Comparison of ENCODE assay signal across 8 cellular contexts in genomic region chr10:115093776-115094361, GRCh38. TPM values are rescaled to one million over a fixed set of nuclear protein-coding genes. Genes with fewer than 3 reads are reported as not detected.
A peak's percentile ranks its signal among the peaks of the same experiment; 100 is the strongest.
DNase-seq lines count a peak whose midpoint lies in the region; ATAC-seq, FAIRE-seq and TF ChIP-seq lines count a peak whose summit lies in the region.

No MANE protein-coding gene starts in this region.

- FAIRE-seq in endothelial cell of umbilical vein (lab: Jason Lieb, UNC), result no peak

- H3K36me3 Mint-ChIP-seq in natural killer cell, result peaks cover 5% of the 10 kb centered on the region

- H3K27me3 Mint-ChIP-seq in natural killer cell (ENCODE audit: low read depth in 2 of 2), result peaks cover 42 to 50% of the 10 kb centered on the region in 2 donors

- peak overlapping the region; percentile 82 for H2AFZ ChIP-seq in endothelial cell of umbilical vein (ENCODE audit: low read depth, low read length)

- peak; percentile 30 for ATAC-seq in GM18519 (IDR thresholded peaks at IDR 0.05; ENCODE audit: low FRiP score, unreplicated experiment)
- ATAC-seq in HG02943 (IDR thresholded peaks at IDR 0.05; ENCODE audit: low read depth, unreplicated experiment), result peak; percentile 48
- ATAC-seq in natural killer cell, result peak in 1 of 3 donors; percentile 18

- TF ChIP-seq POLR2A in endothelial cell of umbilical vein (IDR thresholded peaks at IDR 0.05; ENCODE audit: low read depth, low read length), result no peak

- no peak for TF ChIP-seq CTCF in AG04450 (IDR thresholded peaks at IDR 0.05; ENCODE audit: low read depth, low read length)
- TF ChIP-seq CTCF in endothelial cell of umbilical vein (IDR thresholded peaks at IDR 0.05; ENCODE audit: extremely low read depth in 1 of 2, insufficient read depth in 1 of 2, low read depth in 1 of 2, low read length in 2 of 2), result peak in 1 of 2 donors; percentile 13
- TF ChIP-seq CTCF in natural killer cell (IDR thresholded peaks at IDR 0.05), result no peak

- no peaks in the 10 kb centered on the region for H3K9me3 Mint-ChIP-seq in natural killer cell

- peak overlapping the region; percentile 52 for H3K4me2 ChIP-seq in endothelial cell of umbilical vein (ENCODE audit: insufficient read depth, low read length)

- H3K9me1 ChIP-seq in endothelial cell of umbilical vein (replicated peaks; ENCODE audit: control insufficient read depth, extremely low read depth, insufficient read depth, low read length), result no peaks in the 10 kb centered on the region

- H3K36me3 ChIP-seq in endothelial cell of umbilical vein (ENCODE audit: control insufficient read depth in 2 of 2, extremely low read depth in 1 of 2, insufficient read depth in 2 of 2, low read length in 2 of 2), result no peaks in the 10 kb centered on the region

- H4K20me1 ChIP-seq in endothelial cell of umbilical vein (replicated peaks; ENCODE audit: control insufficient read depth, extremely low read depth, insufficient read depth, low read length), result no peaks in the 10 kb centered on the region

- no peak for DNase-seq in AG04450 (ENCODE audit: low read depth, low spot score)
- peak; percentile 54 for DNase-seq in RPMI8226
- DNase-seq in endothelial cell of umbilical vein (ENCODE audit: low read depth, low spot score), result no peak
- no peak for DNase-seq in natural killer cell
- DNase-seq in NCI-H446 treated with DMSO at 0.1 percent for 48 hours (lab: John Stamatoyannopoulos, UW), result no peak
- no peak for DNase-seq in activated effector memory CD4-positive, alpha-beta T cell treated with Interleukin-2 at 50 U/mL for 16 hours

- BruUV-seq in endothelial cell of umbilical vein (replicated peaks; lab: Mats Ljungman, UMichigan), result no TSS peak

- H3K9me3 ChIP-seq in AG04450 (ENCODE audit: control insufficient read depth, insufficient read depth, low read length), result no peaks in the 10 kb centered on the region
- H3K9me3 ChIP-seq in endothelial cell of umbilical vein (replicated peaks; ENCODE audit: control insufficient read depth, insufficient read depth, low read length), result no peaks in the 10 kb centered on the region

- POLR2A ChIA-PET in AG04450 (lab: Yijun Ruan, JAX), result interaction anchor here (1.0 kb wide), 1 partner anchor 156 kb away, joined by 3 read pairs; the partner anchor contains the start of gene TRUB1
- POLR2A ChIA-PET in endothelial cell of umbilical vein (lab: Charles Lee), result no interaction called here

- no peaks in the 10 kb centered on the region for H3K79me2 ChIP-seq in endothelial cell of umbilical vein (ENCODE audit: control insufficient read depth, insufficient read depth, low read length)

- peaks cover 26% of the 10 kb centered on the region for H3K27me3 ChIP-seq in AG04450 (ENCODE audit: control insufficient read depth, insufficient read depth, low read length)
- peaks cover 29 to 54% of the 10 kb centered on the region in 2 experiments for H3K27me3 ChIP-seq in endothelial cell of umbilical vein (ENCODE audit: control insufficient read depth in 2 of 2, insufficient read depth in 2 of 2, low read length in 2 of 2)

- H3K27ac ChIP-seq in AG04450 (ENCODE audit: low read depth, low read length) (no peak overlapping the region), endothelial cell of umbilical vein (ENCODE audit: insufficient read depth, low read depth, low read length) (no peak overlapping the region)

- no peak overlapping the region for H3K27ac Mint-ChIP-seq in natural killer cell

- peaks cover 7 to 11% of the 10 kb centered on the region in 2 donors for H3K4me1 Mint-ChIP-seq in natural killer cell

- peaks cover 4% of the 10 kb centered on the region for H3K4me1 ChIP-seq in endothelial cell of umbilical vein (ENCODE audit: control insufficient read depth, extremely low read depth, insufficient read depth, low read length)

- intact Hi-C loops in endothelial cell of umbilical vein (cut with micrococcal nuclease), result loop anchor here (2.0 to 10.0 kb wide), 2 partner anchors 109 to 217 kb away; no protein-coding TSS in a partner anchor
- intact Hi-C loops in natural killer cell (cut with micrococcal nuclease), result no loop called here

- H3K4me3 ChIP-seq in AG04450 (ENCODE audit: low read depth, low read length), result peak overlapping the region; percentile 61
- peak overlapping the region in 2 of 3 experiments; percentile 51 to 53 for H3K4me3 ChIP-seq in endothelial cell of umbilical vein (replicated peaks in 1 of 3; ENCODE audit: insufficient read depth in 1 of 3, low read depth in 1 of 3, low read length in 3 of 3)

- peak overlapping the region; percentile 81 for H3K4me3 Mint-ChIP-seq in natural killer cell

- dilution Hi-C loops in endothelial cell of umbilical vein (cut with MboI; ENCODE audit: extremely low pct_ligation_motif_present, low sequenced_read_pairs), result no loop called here

- CTCF ChIA-PET in AG04450 (lab: Charles Lee), result interaction anchor here (0.6 to 1.5 kb wide), 3 partner anchors 30 to 217 kb away, joined by 3 to 7 read pairs (median 4); no protein-coding TSS in a partner anchor
- CTCF ChIA-PET in endothelial cell of umbilical vein (lab: Charles Lee), result no interaction called here

- no peak overlapping the region for H3K9ac ChIP-seq in endothelial cell of umbilical vein (replicated peaks; ENCODE audit: extremely low read depth, insufficient read depth, low read length)

TF ChIP-seq in endothelial cell of umbilical vein, 7 proteins besides CTCF, POLR2A, EP300 and RAD21:
- TF ChIP-seq FOS (IDR thresholded peaks at IDR 0.05; ENCODE audit: borderline replicate concordance, insufficient read depth, low read length) (no peak), GATA2 (IDR thresholded peaks at IDR 0.05; ENCODE audit: insufficient read depth, insufficient read length, low read depth, low read length) (no peak), MAX (IDR thresholded peaks at IDR 0.05; ENCODE audit: insufficient read depth, insufficient read length) (no peak), EZH2 (IDR thresholded peaks at IDR 0.05; ENCODE audit: borderline replicate concordance, low read depth, low read length, severe bottlenecking) (no peak)

RNA-seq across cellular contexts. Expression of gene ATRNL1, which starts 0.7 kb away (rescaled TPM):
- polyA plus RNA-seq in AG04450 (2011; rRNA removed) (0.17 and 0.20 TPM in 2 replicates), endothelial cell of umbilical vein (not detected in 2 replicates)
- polyA minus RNA-seq in AG04450 (2011; rRNA and poly(A)+ RNA removed), result 0.35 and 0.64 TPM in 2 replicates
- total RNA-seq in endothelial cell of umbilical vein (not detected in 2 replicates), natural killer cell (not detected)
- polyA plus RNA-seq in endothelial cell of umbilical vein (2011; cell fraction: cytosol; rRNA removed), result 0.03 TPM in 1 of 2 replicates, not detected in the other
- 0.12 TPM in 1 of 2 replicates, not detected in the other for polyA plus RNA-seq in endothelial cell of umbilical vein (2011; cell fraction: nucleus; rRNA removed)
- polyA plus RNA-seq in endothelial cell of umbilical vein (2012), result not detected in 2 replicates
- polyA minus RNA-seq in endothelial cell of umbilical vein, result not detected in 2 replicates
- not detected for polyA minus RNA-seq in endothelial cell of umbilical vein (2011; cell fraction: cytosol; rRNA and poly(A)+ RNA removed)
- polyA minus RNA-seq in endothelial cell of umbilical vein (2011; cell fraction: nucleus; rRNA and poly(A)+ RNA removed), result not detected in 2 replicates
